Comparison of ENCODE assay signal across 13 cellular contexts in genomic region chr6:17820055-17820454, GRCh38.
DNase-seq lines count a peak whose midpoint lies in the region; ATAC-seq and TF ChIP-seq lines count a peak whose summit lies in the region.
"Had no signal": no experiment of that assay in that cellular context is flagged by ENCODE, and none has a peak within 500 bp of the region (broad histone marks: within the 10 kb centered on the region; RNA-seq: fewer than 3 reads in every experiment).

No MANE protein-coding gene starts in this region.

- CTCF ChIA-PET in HEK293 (lab: Yijun Ruan, JAX), result interaction anchor here (0.7 to 1.3 kb wide), 3 partner anchors 16 to 303 kb away, joined by 3 to 4 read pairs (median 3); partner anchors contain the start of gene NUP153

- H3K36me3 ChIP-seq in HEK293 (ENCODE audit: control insufficient read depth in 2 of 2, insufficient read depth in 1 of 2, low read length in 2 of 2) (no peaks in the 10 kb centered on the region; a peak in 2 of 3 replicates), MM.1S (replicated peaks; ENCODE audit: insufficient read depth, low read length) (no peaks in the 10 kb centered on the region)
- H3K36me3 ChIP-seq: MG63 had no signal

- ATAC-seq in stimulated activated effector memory CD8-positive, alpha-beta T cell treated with anti-CD3 and anti-CD28 coated beads, Interleukin-12 subunit alpha, Interleukin-12 subunit beta, amount 100 ng/mL, for 72 hours, result no peak

- H3K36me3 Mint-ChIP-seq in stimulated activated effector memory CD8-positive, alpha-beta T cell treated with anti-CD3 and anti-CD28 coated beads, Interleukin-12 subunit alpha, Interleukin-12 subunit beta, amount 100 ng/mL, for 72 hours, result no peaks in the 10 kb centered on the region

- H3K9ac ChIP-seq in MM.1S (ENCODE audit: low read length), result no peak overlapping the region

- H3K9me2 ChIP-seq in MM.1S (replicated peaks; ENCODE audit: insufficient read depth, low read length), result no peaks in the 10 kb centered on the region

- no peaks in the 10 kb centered on the region for H3K4me1 Mint-ChIP-seq in stimulated activated effector memory CD8-positive, alpha-beta T cell treated with anti-CD3 and anti-CD28 coated beads, Interleukin-12 subunit alpha, Interleukin-12 subunit beta, amount 100 ng/mL, for 72 hours

- H3K79me2 ChIP-seq in MM.1S (ENCODE audit: low read length), result no peaks in the 10 kb centered on the region

- H3K9me3 Mint-ChIP-seq in stimulated activated effector memory CD8-positive, alpha-beta T cell treated with anti-CD3 and anti-CD28 coated beads, Interleukin-12 subunit alpha, Interleukin-12 subunit beta, amount 100 ng/mL, for 72 hours, result no peaks in the 10 kb centered on the region

- H3K4me2 ChIP-seq in MM.1S (ENCODE audit: low read depth, low read length), result no peak overlapping the region

- POLR2A ChIA-PET in HEK293 (lab: Yijun Ruan, JAX), result no interaction called here

- H3K4me1 ChIP-seq in HEK293 (ENCODE audit: control insufficient read depth, insufficient read depth, low read length) (no peaks in the 10 kb centered on the region), MM.1S (ENCODE audit: low read length) (no peaks in the 10 kb centered on the region)

- no peaks in the 10 kb centered on the region for H4K20me1 ChIP-seq in MM.1S (ENCODE audit: insufficient read depth, low read length)

- no peak overlapping the region for H3K4me3 Mint-ChIP-seq in stimulated activated effector memory CD8-positive, alpha-beta T cell treated with anti-CD3 and anti-CD28 coated beads, Interleukin-12 subunit alpha, Interleukin-12 subunit beta, amount 100 ng/mL, for 72 hours

- no peak overlapping the region for H3K27ac Mint-ChIP-seq in stimulated activated effector memory CD8-positive, alpha-beta T cell treated with anti-CD3 and anti-CD28 coated beads, Interleukin-12 subunit alpha, Interleukin-12 subunit beta, amount 100 ng/mL, for 72 hours

- no peaks in the 10 kb centered on the region for H3F3A ChIP-seq in MM.1S (ENCODE audit: insufficient read depth, low read length)

- DNase-seq in Daoy (ENCODE audit: low read depth) (peak; percentile 60), RKO (ENCODE audit: low spot score) (peak; percentile 45), iPS-NIHi11 (ENCODE audit: low spot score) (peak; percentile 15), activated gamma-delta T cell (lab: John Stamatoyannopoulos, UW) (no peak), MM.1S (no peak)
- DNase-seq in stimulated activated CD4-positive, alpha-beta T cell treated with anti-CD3 and anti-CD28 coated beads, Interleukin-4, amount 100 ng/mL, for 24 hours, result no peak
- no peak for DNase-seq in stimulated activated effector memory CD8-positive, alpha-beta T cell treated with anti-CD3 and anti-CD28 coated beads, Interleukin-12 subunit alpha, Interleukin-12 subunit beta, amount 100 ng/mL, for 72 hours (ENCODE audit: low spot score in 2 of 2)
- DNase-seq: activated CD4-positive, alpha-beta T cell treated with anti-CD3 and anti-CD28 coated beads, Interleukin-2, amount 50 U/mL, for 1 hour; activated naive CD4-positive, alpha-beta T cell treated with anti-CD3 and anti-CD28 coated beads, Interleukin-2, amount 50 U/mL, for 16 hours; left cardiac atrium; MG63 had no signal

- H3K4me3 ChIP-seq in HEK293 (ENCODE audit: low read depth, low read length) (no peak overlapping the region), MM.1S (ENCODE audit: low read length) (no peak overlapping the region)
- H3K4me3 ChIP-seq: MG63, SJSA1 had no signal

- H3K27ac ChIP-seq in HEK293 (ENCODE audit: extremely low read depth, low read depth, low read length), result no peak overlapping the region
- no peak overlapping the region for H3K27ac ChIP-seq in MM.1S (ENCODE audit: low read length)
- H3K27ac ChIP-seq: SJSA1 had no signal

- no peaks in the 10 kb centered on the region for H3K27me3 ChIP-seq in MM.1S (replicated peaks; ENCODE audit: insufficient read depth, low read length)
- H3K27me3 ChIP-seq: MG63, SJSA1 had no signal

- H2AFZ ChIP-seq in MM.1S (ENCODE audit: low read length), result no peak overlapping the region

- no peaks in the 10 kb centered on the region for H3K9me3 ChIP-seq in HEK293 (ENCODE audit: control insufficient read depth, insufficient read depth, low read depth, low read length)
- no peaks in the 10 kb centered on the region for H3K9me3 ChIP-seq in MM.1S (replicated peaks; ENCODE audit: insufficient read depth, low read length)
- H3K9me3 ChIP-seq: MG63, SJSA1 had no signal

- TF ChIP-seq CTCF in HEK293 (tag by site-specific recombination; IDR thresholded peaks at IDR 0.05) (no peak), MM.1S (IDR thresholded peaks at IDR 0.05; ENCODE audit: low read length) (no peak)

TF ChIP-seq in HEK293, 187 proteins besides CTCF, POLR2A, EP300 and RAD21:
- TF ChIP-seq ZNF777 (tag by site-specific recombination; IDR thresholded peaks at IDR 0.05; ENCODE audit: borderline replicate concordance), result no peak
- 0 out of 2 replicates have a peak, but pooled peaks have one; percentile 32 for TF ChIP-seq ZBTB17 (tag by site-specific recombination; IDR thresholded peaks at IDR 0.05)

Comparison
In these comparisons a context has a peak if more than half of its experiments do, and no peak if none do; other contexts are left out.
1. DNase-seq: peak in Daoy (single experiment), RKO (single experiment) and iPS-NIHi11 (single experiment); none in stimulated activated CD4-positive, alpha-beta T cell treated with anti-CD3 and anti-CD28 coated beads, Interleukin-4, amount 100 ng/mL, for 24 hours (single experiment), activated gamma-delta T cell (single experiment), stimulated activated effector memory CD8-positive, alpha-beta T cell treated with anti-CD3 and anti-CD28 coated beads, Interleukin-12 subunit alpha, Interleukin-12 subunit beta, amount 100 ng/mL, for 72 hours (0 of 2) and MM.1S (single experiment).